1 cellular context compared by ENCODE assay signal in genomic region chr5:176658007-176658599, GRCh38.
TF ChIP-seq lines count a peak whose summit lies in the region.

No MANE protein-coding gene starts in this region.

TF ChIP-seq in GM23338, 12 proteins besides CTCF, POLR2A, EP300 and RAD21 (continued from another document):
- TF ChIP-seq, protein P1, sequence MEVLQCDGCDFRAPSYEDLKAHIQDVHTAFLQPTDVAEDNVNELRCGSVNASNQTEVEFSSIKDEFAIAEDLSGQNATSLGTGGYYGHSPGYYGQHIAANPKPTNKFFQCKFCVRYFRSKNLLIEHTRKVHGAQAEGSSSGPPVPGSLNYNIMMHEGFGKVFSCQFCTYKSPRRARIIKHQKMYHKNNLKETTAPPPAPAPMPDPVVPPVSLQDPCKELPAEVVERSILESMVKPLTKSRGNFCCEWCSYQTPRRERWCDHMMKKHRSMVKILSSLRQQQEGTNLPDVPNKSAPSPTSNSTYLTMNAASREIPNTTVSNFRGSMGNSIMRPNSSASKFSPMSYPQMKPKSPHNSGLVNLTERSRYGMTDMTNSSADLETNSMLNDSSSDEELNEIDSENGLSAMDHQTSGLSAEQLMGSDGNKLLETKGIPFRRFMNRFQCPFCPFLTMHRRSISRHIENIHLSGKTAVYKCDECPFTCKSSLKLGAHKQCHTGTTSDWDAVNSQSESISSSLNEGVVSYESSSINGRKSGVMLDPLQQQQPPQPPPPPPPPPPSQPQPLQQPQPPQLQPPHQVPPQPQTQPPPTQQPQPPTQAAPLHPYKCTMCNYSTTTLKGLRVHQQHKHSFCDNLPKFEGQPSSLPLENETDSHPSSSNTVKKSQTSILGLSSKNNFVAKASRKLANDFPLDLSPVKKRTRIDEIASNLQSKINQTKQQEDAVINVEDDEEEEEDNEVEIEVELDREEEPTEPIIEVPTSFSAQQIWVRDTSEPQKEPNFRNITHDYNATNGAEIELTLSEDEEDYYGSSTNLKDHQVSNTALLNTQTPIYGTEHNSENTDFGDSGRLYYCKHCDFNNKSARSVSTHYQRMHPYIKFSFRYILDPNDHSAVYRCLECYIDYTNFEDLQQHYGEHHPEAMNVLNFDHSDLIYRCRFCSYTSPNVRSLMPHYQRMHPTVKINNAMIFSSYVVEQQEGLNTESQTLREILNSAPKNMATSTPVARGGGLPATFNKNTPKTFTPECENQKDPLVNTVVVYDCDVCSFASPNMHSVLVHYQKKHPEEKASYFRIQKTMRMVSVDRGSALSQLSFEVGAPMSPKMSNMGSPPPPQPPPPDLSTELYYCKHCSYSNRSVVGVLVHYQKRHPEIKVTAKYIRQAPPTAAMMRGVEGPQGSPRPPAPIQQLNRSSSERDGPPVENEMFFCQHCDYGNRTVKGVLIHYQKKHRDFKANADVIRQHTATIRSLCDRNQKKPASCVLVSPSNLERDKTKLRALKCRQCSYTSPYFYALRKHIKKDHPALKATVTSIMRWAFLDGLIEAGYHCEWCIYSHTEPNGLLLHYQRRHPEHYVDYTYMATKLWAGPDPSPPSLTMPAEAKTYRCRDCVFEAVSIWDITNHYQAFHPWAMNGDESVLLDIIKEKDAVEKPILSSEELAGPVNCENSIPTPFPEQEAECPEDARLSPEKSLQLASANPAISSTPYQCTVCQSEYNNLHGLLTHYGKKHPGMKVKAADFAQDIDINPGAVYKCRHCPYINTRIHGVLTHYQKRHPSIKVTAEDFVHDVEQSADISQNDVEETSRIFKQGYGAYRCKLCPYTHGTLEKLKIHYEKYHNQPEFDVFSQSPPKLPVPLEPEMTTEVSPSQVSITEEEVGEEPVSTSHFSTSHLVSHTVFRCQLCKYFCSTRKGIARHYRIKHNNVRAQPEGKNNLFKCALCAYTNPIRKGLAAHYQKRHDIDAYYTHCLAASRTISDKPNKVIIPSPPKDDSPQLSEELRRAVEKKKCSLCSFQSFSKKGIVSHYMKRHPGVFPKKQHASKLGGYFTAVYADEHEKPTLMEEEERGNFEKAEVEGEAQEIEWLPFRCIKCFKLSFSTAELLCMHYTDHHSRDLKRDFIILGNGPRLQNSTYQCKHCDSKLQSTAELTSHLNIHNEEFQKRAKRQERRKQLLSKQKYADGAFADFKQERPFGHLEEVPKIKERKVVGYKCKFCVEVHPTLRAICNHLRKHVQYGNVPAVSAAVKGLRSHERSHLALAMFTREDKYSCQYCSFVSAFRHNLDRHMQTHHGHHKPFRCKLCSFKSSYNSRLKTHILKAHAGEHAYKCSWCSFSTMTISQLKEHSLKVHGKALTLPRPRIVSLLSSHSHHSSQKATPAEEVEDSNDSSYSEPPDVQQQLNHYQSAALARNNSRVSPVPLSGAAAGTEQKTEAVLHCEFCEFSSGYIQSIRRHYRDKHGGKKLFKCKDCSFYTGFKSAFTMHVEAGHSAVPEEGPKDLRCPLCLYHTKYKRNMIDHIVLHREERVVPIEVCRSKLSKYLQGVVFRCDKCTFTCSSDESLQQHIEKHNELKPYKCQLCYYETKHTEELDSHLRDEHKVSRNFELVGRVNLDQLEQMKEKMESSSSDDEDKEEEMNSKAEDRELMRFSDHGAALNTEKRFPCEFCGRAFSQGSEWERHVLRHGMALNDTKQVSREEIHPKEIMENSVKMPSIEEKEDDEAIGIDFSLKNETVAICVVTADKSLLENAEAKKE (CRISPR knock-in tag; IDR thresholded peaks at IDR 0.05), result no peak
- no peak for TF ChIP-seq JUNB (IDR thresholded peaks at IDR 0.05; ENCODE audit: unreplicated experiment)
- no peak for TF ChIP-seq EZH2phosphoT487 (IDR thresholded peaks at IDR 0.05; ENCODE audit: unreplicated experiment)
- no peak for TF ChIP-seq STAT1 (IDR thresholded peaks at IDR 0.05; ENCODE audit: unreplicated experiment)
